In the genomic region with DNA sequence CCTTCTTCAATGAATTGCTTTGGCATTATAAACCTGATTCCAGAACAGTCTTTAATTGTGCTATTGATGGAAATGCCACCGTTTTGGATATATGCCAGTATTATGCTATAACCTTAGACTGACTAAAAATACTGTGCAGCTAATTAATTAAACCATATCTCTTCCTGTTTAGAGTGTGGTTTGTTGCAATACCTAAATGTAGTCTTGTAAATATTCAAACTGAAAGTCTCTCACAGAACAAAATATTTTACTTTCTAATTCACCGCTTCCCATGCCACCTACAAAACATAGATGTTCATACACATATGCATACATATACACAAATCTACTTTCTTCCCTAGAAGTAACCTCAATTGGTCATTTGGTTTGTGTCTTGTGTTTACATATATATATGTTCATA, we compare ENCODE assay signal across 30 cellular contexts.
"Had no signal": no experiment of that assay in that cellular context is flagged by ENCODE, and none has a peak within 500 bp of the region (broad histone marks: within the 10 kb centered on the region; RNA-seq: fewer than 3 reads in every experiment).

No MANE protein-coding gene starts in this region.

- H3K9me3 ChIP-seq: adrenal gland, body of pancreas, colonic mucosa, esophagus squamous epithelium, gastroesophageal sphincter had no signal

- ATAC-seq: activated CD4-positive, alpha-beta T cell treated with anti-CD3 and anti-CD28 coated beads for 36 hours; activated CD8-positive, alpha-beta memory T cell treated with anti-CD3 and anti-CD28 coated beads, Interleukin-2, amount 10 ng/mL, durations not matched to agents 7 days and 5 days; activated CD8-positive, alpha-beta T cell treated with anti-CD3 and anti-CD28 coated beads, Interleukin-2, amount 10 ng/mL, durations not matched to agents 7 days and 5 days; activated naive CD8-positive, alpha-beta T cell treated with anti-CD3 and anti-CD28 coated beads, Interleukin-2, amount 50 U/mL, for 24 hours; body of pancreas; gastroesophageal sphincter; heart right ventricle had no signal

- H3K27ac ChIP-seq: adrenal gland, body of pancreas, colonic mucosa, epithelial cell of prostate, esophagus squamous epithelium, gastroesophageal sphincter, heart right ventricle had no signal

- H3K4me3 ChIP-seq: adrenal gland, body of pancreas, colonic mucosa, esophagus squamous epithelium, gastroesophageal sphincter, heart right ventricle had no signal

- FAIRE-seq: endometrium, endothelial cell of umbilical vein had no signal

- H3K27me3 ChIP-seq: adrenal gland, body of pancreas, colonic mucosa, esophagus squamous epithelium, gastroesophageal sphincter, heart right ventricle had no signal

- H3K36me3 ChIP-seq: adrenal gland, colonic mucosa, esophagus squamous epithelium, gastroesophageal sphincter, heart right ventricle had no signal

- H3K4me1 ChIP-seq: adrenal gland, body of pancreas, colonic mucosa, esophagus squamous epithelium, gastroesophageal sphincter had no signal

- DNase-seq: activated CD4-positive, alpha-beta memory T cell treated with anti-CD3 and anti-CD28 coated beads for 36 hours; activated CD4-positive, alpha-beta T cell treated with anti-CD3 and anti-CD28 coated beads for 36 hours; activated CD4-positive, alpha-beta T cell treated with anti-CD3 and anti-CD28 coated beads, Interleukin-2, amount 10 ng/mL, durations not matched to agents 24 days and 14 days; activated CD4-positive, CD25-positive, alpha-beta regulatory T cell; activated CD4-positive, CD25-positive, alpha-beta regulatory T cell treated with anti-CD3 and anti-CD28 coated beads, Interleukin-2, amount 50 U/mL, for 72 hours; activated CD8-positive, alpha-beta memory T cell treated with anti-CD3 and anti-CD28 coated beads, Interleukin-2, amount 10 ng/mL, durations not matched to agents 7 days and 5 days; activated CD8-positive, alpha-beta memory T cell treated with anti-CD3 and anti-CD28 coated beads, Interleukin-2, amount 50 U/mL, for 4 hours; activated CD8-positive, alpha-beta T cell treated with anti-CD3 and anti-CD28 coated beads, Interleukin-2, amount 10 ng/mL, durations not matched to agents 7 days and 5 days; activated effector memory CD4-positive, alpha-beta T cell treated with anti-CD3 and anti-CD28 coated beads, Interleukin-2, amount 50 U/mL, for 16 hours; activated naive CD4-positive, alpha-beta T cell treated with anti-CD3 and anti-CD28 coated beads for 36 hours; activated naive CD8-positive, alpha-beta T cell treated with anti-CD3 and anti-CD28 coated beads for 36 hours; activated naive CD8-positive, alpha-beta T cell treated with anti-CD3 and anti-CD28 coated beads, Interleukin-2, amount 50 U/mL, for 24 hours; activated T-cell treated with anti-CD3 and anti-CD28 coated beads, Interleukin-2, amount 50 U/mL, for 1 hour; activated T-cell treated with anti-CD3 and anti-CD28 coated beads, Interleukin-2, amount 50 U/mL, for 48 hours; adrenal gland; amygdala; aorta; body of pancreas; caudate nucleus; colonic mucosa; effector CD8-positive, alpha-beta T cell; esophagus squamous epithelium; foreskin melanocyte; heart right ventricle; hippocampal formation; T1000 had no signal
